In the genomic region with DNA sequence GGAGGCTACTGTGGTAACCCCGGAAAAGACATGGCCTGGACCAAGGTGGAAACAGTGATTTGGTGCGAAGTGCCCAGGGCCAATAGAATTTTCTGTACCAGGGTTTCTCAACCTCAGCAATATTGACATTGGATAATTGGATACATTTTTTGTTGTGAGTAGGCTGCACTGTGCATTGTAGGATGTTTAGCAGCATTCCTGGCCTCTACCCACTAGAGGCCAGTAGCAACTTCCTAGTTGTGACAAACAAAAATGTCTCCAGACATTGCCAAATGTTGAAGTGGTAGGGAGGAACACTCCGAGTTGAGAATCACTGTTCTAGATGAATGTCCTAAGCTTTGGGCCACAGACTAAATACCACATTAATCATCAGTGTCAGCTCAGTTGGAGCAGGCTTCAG, we compare ENCODE assay signal across 10 cellular contexts. TPM values are rescaled to one million over a fixed set of nuclear protein-coding genes. Genes with fewer than 3 reads are reported as not detected.
DNase-seq lines count a peak whose midpoint lies in the region; FAIRE-seq and TF ChIP-seq lines count a peak whose summit lies in the region.
"Had no signal": no experiment of that assay in that cellular context is flagged by ENCODE, and none has a peak within 500 bp of the region (broad histone marks: within the 10 kb centered on the region; RNA-seq: fewer than 3 reads in every experiment).

No MANE protein-coding gene starts in this region.

- no peaks in the 10 kb centered on the region for H3K9me3 ChIP-seq in breast epithelium
- H3K9me3 ChIP-seq in PC-9 (ENCODE audit: insufficient read depth, low read depth) = no peaks in the 10 kb centered on the region
- no peaks in the 10 kb centered on the region for H3K9me3 ChIP-seq in ovary
- no peaks in the 10 kb centered on the region for H3K9me3 ChIP-seq in transverse colon

- H3K27ac ChIP-seq in breast epithelium (no peak overlapping the region), PC-9 (no peak overlapping the region), ovary (no peak overlapping the region), caudate nucleus (ENCODE audit: low read depth, low read length) (no peak overlapping the region), transverse colon (no peak overlapping the region)

- POLR2A ChIA-PET in MCF 10A (lab: Yijun Ruan, JAX) = interaction anchor here (2.0 to 2.1 kb wide), 2 partner anchors 14 to 16 kb away, joined by 4 to 8 read pairs; a partner anchor contains a TSS
- POLR2A ChIA-PET in PC-9 (lab: Charles Lee; ENCODE audit: unreplicated experiment) = interaction anchor here (0.5 kb wide), 1 partner anchor 16 kb away, joined by 3 read pairs; no protein-coding TSS in a partner anchor

- TF ChIP-seq EP300 in ovary (IDR thresholded peaks at IDR 0.05) = no peak
- no peak for TF ChIP-seq EP300 in transverse colon (IDR thresholded peaks at IDR 0.05; ENCODE audit: low read depth)

- no peaks in the 10 kb centered on the region for H3K9me3 Mint-ChIP-seq in MCF 10A (ENCODE audit: unreplicated experiment)
- H3K9me3 Mint-ChIP-seq: activated naive CD4-positive, alpha-beta T cell treated with anti-CD3 and anti-CD28 coated beads, Interleukin-2, amount 50 U/mL, for 24 hours had no signal

- no peaks in the 10 kb centered on the region for H4K20me1 ChIP-seq in PC-9 (ENCODE audit: insufficient read depth)

- no peak for TF ChIP-seq CTCF in MCF 10A (IDR thresholded peaks at IDR 0.05; ENCODE audit: unreplicated experiment)
- no peak for TF ChIP-seq CTCF in breast epithelium (IDR thresholded peaks at IDR 0.05)
- peak; percentile 56 for TF ChIP-seq CTCF in PC-9 (conservative IDR thresholded peaks at IDR 0.05)
- peak; percentile 41 for TF ChIP-seq CTCF in fibroblast of the aortic adventitia (IDR thresholded peaks at IDR 0.05; ENCODE audit: insufficient read depth, low read length)
- no peak for TF ChIP-seq CTCF in ovary (IDR thresholded peaks at IDR 0.05)
- peak in 1 of 5 experiments; percentile 18 for TF ChIP-seq CTCF in transverse colon (IDR thresholded peaks at IDR 0.05)

- H3K36me3 Mint-ChIP-seq in MCF 10A (ENCODE audit: insufficient read depth, unreplicated experiment) = no peaks in the 10 kb centered on the region
- H3K36me3 Mint-ChIP-seq: activated naive CD4-positive, alpha-beta T cell treated with anti-CD3 and anti-CD28 coated beads, Interleukin-2, amount 50 U/mL, for 24 hours had no signal

- no peak overlapping the region for H3K27ac Mint-ChIP-seq in MCF 10A (ENCODE audit: low read depth, unreplicated experiment)
- H3K27ac Mint-ChIP-seq: activated naive CD4-positive, alpha-beta T cell treated with anti-CD3 and anti-CD28 coated beads, Interleukin-2, amount 50 U/mL, for 24 hours had no signal

- H3F3A ChIP-seq in PC-9 (ENCODE audit: insufficient read depth, low read depth) = no peaks in the 10 kb centered on the region

- H3K4me1 Mint-ChIP-seq in MCF 10A (ENCODE audit: insufficient read depth, unreplicated experiment) = no peaks in the 10 kb centered on the region
- H3K4me1 Mint-ChIP-seq: activated naive CD4-positive, alpha-beta T cell treated with anti-CD3 and anti-CD28 coated beads, Interleukin-2, amount 50 U/mL, for 24 hours had no signal

- FAIRE-seq in urothelium cell line (lab: Jason Lieb, UNC) = no peak
- FAIRE-seq: RCC 7860 had no signal

- H3K4me3 ChIP-seq in breast epithelium (no peak overlapping the region), PC-9 (no peak overlapping the region), fibroblast of the aortic adventitia (ENCODE audit: low read depth, low read length) (no peak overlapping the region), ovary (no peak overlapping the region), transverse colon (no peak overlapping the region)

- peak; percentile 49 for DNase-seq in MCF 10A (ENCODE audit: unreplicated experiment)
- DNase-seq in breast epithelium (ENCODE audit: low spot score in 2 of 2) = no peak
- DNase-seq in PC-9 = peak in 1 of 2 experiments; percentile 71
- DNase-seq in fibroblast of the aortic adventitia (ENCODE audit: low read depth) = peak; percentile 40
- DNase-seq in urothelium cell line (ENCODE audit: low spot score) = peak; percentile 33
- no peak for DNase-seq in ovary
- no peak for DNase-seq in caudate nucleus (lab: John Stamatoyannopoulos, UW)
- no peak for DNase-seq in transverse colon

- intact Hi-C loops in MCF 10A (cut with micrococcal nuclease) (loop anchor here (10.0 kb wide), 1 partner anchor 271 kb away; no protein-coding TSS in a partner anchor), breast epithelium (cut with DNase I; ENCODE audit: low total_unique reads) (no loop called here), PC-9 (cut with micrococcal nuclease; ENCODE audit: unreplicated experiment) (loop anchor here (10.0 kb wide), 1 partner anchor 271 kb away; no protein-coding TSS in a partner anchor), ovary (cut with DNase I) (no loop called here), transverse colon (cut with DNase I; ENCODE audit: low total_unique reads) (no loop called here)

- H2AFZ ChIP-seq in PC-9 = peak overlapping the region; percentile 57; the same call in 1 of the 2 replicates

- TF ChIP-seq POLR2A in breast epithelium (IDR thresholded peaks at IDR 0.05) (no peak), ovary (IDR thresholded peaks at IDR 0.05) (no peak), transverse colon (IDR thresholded peaks at IDR 0.05) (no peak)

- H3K4me1 ChIP-seq in breast epithelium (no peaks in the 10 kb centered on the region), PC-9 (replicated peaks; ENCODE audit: insufficient read depth) (no peaks in the 10 kb centered on the region), ovary (ENCODE audit: insufficient read depth) (no peaks in the 10 kb centered on the region), transverse colon (peaks cover 0 to 3% (median 1%) of the 10 kb centered on the region in 4 donors)

- WGBS in ovary, 3 donors = 55 to 65% (median 57%) methylated on average over 3 of the region's 3 CpGs
- 44 to 59% methylated on average over 3 of the region's 3 CpGs for WGBS in transverse colon (ENCODE audit: low coverage in 1 of 2), 2 donors

- H3K4me2 ChIP-seq in PC-9 = no peak overlapping the region

- H3K27me3 ChIP-seq in breast epithelium (no peaks in the 10 kb centered on the region), PC-9 (ENCODE audit: insufficient read depth, low read depth) (no peaks in the 10 kb centered on the region), ovary (no peaks in the 10 kb centered on the region), transverse colon (no peaks in the 10 kb centered on the region)

- H3K4me3 Mint-ChIP-seq in MCF 10A (ENCODE audit: unreplicated experiment) = no peak overlapping the region
- H3K4me3 Mint-ChIP-seq: activated naive CD4-positive, alpha-beta T cell treated with anti-CD3 and anti-CD28 coated beads, Interleukin-2, amount 50 U/mL, for 24 hours had no signal

- in situ Hi-C loops in transverse colon (cut with MboI; ENCODE audit: low pct_ligation_motif_present in 1 of 4, low pct_unique_long_range_greater_than_20kb in 1 of 4, low sequenced_read_pairs in 3 of 4) = no loop called here

- H3K79me2 ChIP-seq in PC-9 (ENCODE audit: low read depth) = no peaks in the 10 kb centered on the region

- CTCF ChIA-PET in MCF 10A (lab: Yijun Ruan, JAX) (interaction anchor here (0.5 to 1.3 kb wide), 7 partner anchors 13 to 384 kb away, joined by 3 to 4 read pairs (median 3); no protein-coding TSS in a partner anchor), PC-9 (lab: Charles Lee) (interaction anchor here (0.5 to 0.7 kb wide), 2 partner anchors 22 to 547 kb away, joined by 3 read pairs; no protein-coding TSS in a partner anchor)

- no TSS peak for BruUV-seq in MCF 10A (replicated peaks; lab: Mats Ljungman, UMichigan)
- BruUV-seq in PC-9 (replicated peaks; lab: Mats Ljungman, UMichigan) = no TSS peak

- H3K36me3 ChIP-seq in breast epithelium = no peaks in the 10 kb centered on the region
- H3K36me3 ChIP-seq in PC-9 (ENCODE audit: low read depth) = no peaks in the 10 kb centered on the region
- no peaks in the 10 kb centered on the region for H3K36me3 ChIP-seq in ovary
- H3K36me3 ChIP-seq in transverse colon = no peaks in the 10 kb centered on the region

- no peaks in the 10 kb centered on the region for H3K9me2 ChIP-seq in PC-9 (ENCODE audit: insufficient read depth)

- peaks cover 10% of the 10 kb centered on the region for H3K27me3 Mint-ChIP-seq in MCF 10A (ENCODE audit: insufficient read depth, unreplicated experiment)

RNA-seq across cellular contexts. Expression of a gene that starts 6.2 kb away (rescaled TPM):
- 17.5 and 22.3 TPM in 2 replicates for total RNA-seq in MCF 10A (2022)
- 10 to 100 TPM; 21.0 to 25.5 (median 23.6) TPM for total RNA-seq in breast epithelium
- total RNA-seq in PC-9 (2021) = 10.3 and 11.3 TPM in 2 replicates
- total RNA-seq in fibroblast of the aortic adventitia (ENCODE audit: low replicate concordance) = 7.0 and 19.7 TPM in 2 replicates
- total RNA-seq in ovary = 10 to 100 TPM; 20.3 to 36.7 (median 25.2) TPM
- polyA plus RNA-seq in ovary = 10 to 100 TPM; 17.9 to 18.5 TPM
- 10 to 100 TPM in 3 of 4 donors, 1 to 10 TPM in 1; 2.6 to 46.8 (median 18.0) TPM for total RNA-seq in transverse colon

RNA-seq across cellular contexts. Expression of a gene that starts 14.7 kb away (rescaled TPM):
- total RNA-seq in MCF 10A (2022) = 53.3 and 65.0 TPM in 2 replicates
- total RNA-seq in breast epithelium = 10 to 100 TPM; 43.3 to 82.5 (median 64.6) TPM
- 32.2 and 35.5 TPM in 2 replicates for total RNA-seq in PC-9 (2021)
- 73.8 and 129 TPM in 2 replicates for total RNA-seq in fibroblast of the aortic adventitia (ENCODE audit: low replicate concordance)
- total RNA-seq in ovary = 10 to 100 TPM; 29.3 to 65.5 (median 33.8) TPM
- 10 to 100 TPM; 14.1 to 18.6 TPM for polyA plus RNA-seq in ovary
- 10 to 100 TPM; 19.8 to 94.5 (median 67.4) TPM for total RNA-seq in transverse colon

Comparison
In these comparisons a context has a peak if more than half of its experiments do, and no peak if none do; other contexts are left out.
1. DNase-seq: peak in MCF 10A (single experiment), fibroblast of the aortic adventitia (single experiment) and urothelium cell line (single experiment); none in breast epithelium (0 of 2), ovary (0 of 5), caudate nucleus (0 of 61) and transverse colon (single experiment).
2. intact Hi-C loops: an anchor here in MCF 10A (10.0 kb wide) and PC-9 (10.0 kb wide); none called in breast epithelium, ovary and transverse colon.
3. CTCF ChIP-seq: peak in PC-9 (single experiment) and fibroblast of the aortic adventitia (single experiment); none in MCF 10A (single experiment), breast epithelium (0 of 3) and ovary (0 of 3).